ENCODE assay signal across 10 cellular contexts in genomic region chr20:63402860-63403220, GRCh38. TPM values are rescaled to one million over a fixed set of nuclear protein-coding genes. Genes with fewer than 3 reads are reported as not detected.
"Had no signal": no experiment of that assay in that cellular context is flagged by ENCODE, and none has a peak within 500 bp of the region (broad histone marks: within the 10 kb centered on the region; RNA-seq: fewer than 3 reads in every experiment).

No MANE protein-coding gene starts in this region.

- H3K4me3 Mint-ChIP-seq: neural crest cell had no signal

- H3K9me3 Mint-ChIP-seq: activated naive CD4-positive, alpha-beta T cell treated with anti-CD3 and anti-CD28 coated beads, Interleukin-2, amount 50 U/mL, for 72 hours; neural crest cell had no signal

- H3K36me3 Mint-ChIP-seq: activated naive CD4-positive, alpha-beta T cell treated with anti-CD3 and anti-CD28 coated beads, Interleukin-2, amount 50 U/mL, for 72 hours had no signal

- ATAC-seq: activated naive CD4-positive, alpha-beta T cell treated with anti-CD3 and anti-CD28 coated beads, Interleukin-2, amount 50 U/mL, for 72 hours had no signal

- DNase-seq: hippocampal formation; kidney glomerular epithelial cell; ovary; stimulated activated CD4-positive, alpha-beta T cell treated with anti-CD3 and anti-CD28 coated beads, Interleukin-12 subunit alpha, Interleukin-12 subunit beta, amount 100 ng/mL, for 4 hours; stimulated activated naive CD4-positive, alpha-beta T cell; trophoblast cell had no signal

- H3K4me1 Mint-ChIP-seq: neural crest cell had no signal

- H3K27ac Mint-ChIP-seq: activated naive CD4-positive, alpha-beta T cell treated with anti-CD3 and anti-CD28 coated beads, Interleukin-2, amount 50 U/mL, for 72 hours had no signal

RNA-seq across cellular contexts. Expression of gene CHRNA4, which starts 41.7 kb away (rescaled TPM):
- total RNA-seq: activated naive CD4-positive, alpha-beta T cell treated with anti-CD3 and anti-CD28 coated beads, Interleukin-2, amount 50 U/mL, for 72 hours; chondrocyte; mesenteric fat pad had no signal
